8 cellular contexts compared by ENCODE assay signal in genomic region chr14:103074699-103075341, GRCh38. TPM values are rescaled to one million over a fixed set of nuclear protein-coding genes. Genes with fewer than 3 reads are reported as not detected.
A peak's percentile ranks its signal among the peaks of the same experiment; 100 is the strongest.
DNase-seq lines count a peak whose midpoint lies in the region; ATAC-seq and TF ChIP-seq lines count a peak whose summit lies in the region.

No MANE protein-coding gene starts in this region.

- intact Hi-C loops in colonic mucosa (cut with DNase I): loop anchor here (10.0 kb wide), 1 partner anchor 110 kb away; no protein-coding TSS in a partner anchor

- H3K4me3 Mint-ChIP-seq in memory B cell: peak overlapping the region; percentile 59

- no peak for DNase-seq in AG04449 (ENCODE audit: low read depth, low spot score)
- DNase-seq in HK-2 (ENCODE audit: unreplicated experiment): peak; percentile 90
- peak; percentile 79 for DNase-seq in colonic mucosa
- DNase-seq in memory B cell (ENCODE audit: low spot score in 2 of 2): no peak
- no peak for DNase-seq in globus pallidus (ENCODE audit: low spot score)

- no peaks in the 10 kb centered on the region for H3K27me3 ChIP-seq in colonic mucosa

- H3K4me1 Mint-ChIP-seq in memory B cell: peaks cover 3% of the 10 kb centered on the region

- peak overlapping the region; percentile 46 to 67 for H3K9ac ChIP-seq in colonic mucosa (ENCODE audit: low read depth in 2 of 2, low read length in 2 of 2)

- H3K9me3 Mint-ChIP-seq in memory B cell: no peaks in the 10 kb centered on the region

- CTCF ChIA-PET in AG04449 (lab: Yijun Ruan, JAX): interaction anchor here (0.6 to 6.9 kb wide), 39 partner anchors 9 to 380 kb away, joined by 3 to 88 read pairs (median 5); partner anchors contain the start of gene CDC42BPB

- H3K4me1 ChIP-seq in colonic mucosa: peaks cover 22% of the 10 kb centered on the region

- no peaks in the 10 kb centered on the region for H3K36me3 ChIP-seq in colonic mucosa

- no peaks in the 10 kb centered on the region for H3K9me3 ChIP-seq in colonic mucosa

- POLR2A ChIA-PET in AG04449 (lab: Yijun Ruan, JAX): interaction anchor here (0.5 to 0.9 kb wide), 2 partner anchors 52 to 118 kb away, joined by 3 read pairs; no protein-coding TSS in a partner anchor

- no peak for TF ChIP-seq CTCF in AG04449 (IDR thresholded peaks at IDR 0.05; ENCODE audit: insufficient read depth, low read length, missing control alignments)
- no peak for TF ChIP-seq CTCF in colonic mucosa (IDR thresholded peaks at IDR 0.05)

- H3K27ac Mint-ChIP-seq in memory B cell: no peak overlapping the region

- H3K36me3 Mint-ChIP-seq in memory B cell: no peaks in the 10 kb centered on the region

- H3K4me3 ChIP-seq in AG04449 (ENCODE audit: low read depth, low read length): peak overlapping the region; percentile 45; the same call in 1 of the 2 replicates
- H3K4me3 ChIP-seq in colonic mucosa: peak overlapping the region; percentile 40

- no peak overlapping the region for H3K27ac ChIP-seq in colonic mucosa

- ATAC-seq in memory B cell (ENCODE audit: low read depth) (peak; percentile 19), HG02623 (IDR thresholded peaks at IDR 0.05; ENCODE audit: unreplicated experiment) (no peak), GM18861 (IDR thresholded peaks at IDR 0.05; ENCODE audit: unreplicated experiment) (no peak), GM21825 (IDR thresholded peaks at IDR 0.05; ENCODE audit: unreplicated experiment) (no peak)

- H3K27me3 Mint-ChIP-seq in memory B cell: peaks cover under 1% of the 10 kb centered on the region

RNA-seq across cellular contexts. Expression of gene LBHD2, which starts 9.2 kb away (rescaled TPM):
- not detected for total RNA-seq in colonic mucosa

RNA-seq across cellular contexts. Expression of gene CDC42BPB, which starts 17.5 kb away (rescaled TPM):
- total RNA-seq in colonic mucosa: 10 to 100 TPM; 67.9 to 83.8 TPM

RNA-seq across cellular contexts. Expression of gene EXOC3L4, which starts 19.7 kb away (rescaled TPM):
- total RNA-seq in colonic mucosa: 10 to 100 TPM; 11.3 to 15.6 TPM

RNA-seq across cellular contexts. Expression of gene TNFAIP2, which starts 48.4 kb away (rescaled TPM):
- total RNA-seq in colonic mucosa: 10 to 100 TPM; 10.5 to 26.9 TPM

Comparison
In these comparisons a context has a peak if more than half of its experiments do, and no peak if none do; other contexts are left out.
1. DNase-seq: peak in HK-2 (single experiment) and colonic mucosa (single experiment); none in AG04449 (single experiment), memory B cell (0 of 2) and globus pallidus (single experiment).